In the genomic region with DNA sequence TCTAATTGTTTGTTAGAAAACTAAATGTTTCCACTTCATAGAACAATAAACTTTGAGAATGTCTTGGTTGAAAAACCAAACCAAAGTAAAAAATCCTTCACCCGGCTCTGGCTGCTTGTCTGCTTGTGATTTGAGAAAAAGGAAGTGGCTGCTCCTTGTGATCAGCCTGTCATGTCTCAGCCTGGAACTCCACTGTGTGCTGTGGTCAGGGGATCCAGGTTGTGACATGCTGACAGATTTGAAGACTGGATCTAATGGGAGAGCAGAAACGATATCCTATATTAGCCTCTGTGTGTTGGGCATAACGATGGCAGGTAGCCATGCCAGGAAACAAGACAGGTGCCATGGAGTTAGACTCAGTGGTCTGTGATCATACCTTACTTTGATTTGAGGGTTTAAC, we compare ENCODE assay signal across 14 cellular contexts. TPM values are rescaled to one million over a fixed set of nuclear protein-coding genes. Genes with fewer than 3 reads are reported as not detected.
DNase-seq lines count a peak whose midpoint lies in the region; ATAC-seq and TF ChIP-seq lines count a peak whose summit lies in the region.
"Had no signal": no experiment of that assay in that cellular context is flagged by ENCODE, and none has a peak within 500 bp of the region (broad histone marks: within the 10 kb centered on the region; RNA-seq: fewer than 3 reads in every experiment).

No MANE protein-coding gene starts in this region.

- no peak overlapping the region for H3K27ac ChIP-seq in CD4-positive, alpha-beta T cell (ENCODE audit: low read depth, low read length)
- no peak overlapping the region for H3K27ac ChIP-seq in naive thymus-derived CD4-positive, alpha-beta T cell (ENCODE audit: low read depth, low read length)
- H3K27ac ChIP-seq: HL-60, pancreas, testis had no signal

- intact Hi-C loops in CD4-positive, alpha-beta T cell (cut with DNase I, micrococcal nuclease) = loop anchor here in 1 of 2 experiments (10.0 kb wide), 1 partner anchor 119 kb away; no protein-coding TSS in a partner anchor
- intact Hi-C loops in naive thymus-derived CD4-positive, alpha-beta T cell (cut with micrococcal nuclease) = loop anchor here in 1 of 2 donors (10.0 kb wide), 1 partner anchor 119 kb away; no protein-coding TSS in a partner anchor

- H3K4me3 Mint-ChIP-seq in CD4-positive, alpha-beta T cell = peak overlapping the region; percentile 46
- H3K4me3 Mint-ChIP-seq in activated T-helper 17 cell treated with anti-CD3 and anti-CD28 coated beads, Interleukin-2, amount 50 U/mL, for 72 hours = peak overlapping the region; percentile 31
- H3K4me3 Mint-ChIP-seq in naive thymus-derived CD4-positive, alpha-beta T cell = peak overlapping the region; percentile 20 to 73 (median 50)

- no peaks in the 10 kb centered on the region for H3K9me2 ChIP-seq in Loucy (replicated peaks; ENCODE audit: low read depth, low read length)

- H4K20me1 ChIP-seq in Loucy (ENCODE audit: insufficient read depth, low read length, poor library complexity, severe bottlenecking) = no peaks in the 10 kb centered on the region

- peaks cover 5% of the 10 kb centered on the region; the same call in 1 of the 2 replicates for H3K36me3 ChIP-seq in Loucy (ENCODE audit: insufficient read depth, low read length)
- no peaks in the 10 kb centered on the region for H3K36me3 ChIP-seq in naive thymus-derived CD4-positive, alpha-beta T cell (ENCODE audit: control insufficient read depth in 2 of 3, insufficient read depth in 3 of 3, low read length in 3 of 3)
- H3K36me3 ChIP-seq: pancreas had no signal

- H3K27me3 ChIP-seq in CD4-positive, alpha-beta T cell (ENCODE audit: control insufficient read depth, insufficient read depth, low read length) = no peaks in the 10 kb centered on the region
- no peaks in the 10 kb centered on the region for H3K27me3 ChIP-seq in Loucy (ENCODE audit: insufficient read depth, low read length, poor library complexity, severe bottlenecking)
- H3K27me3 ChIP-seq in naive thymus-derived CD4-positive, alpha-beta T cell (ENCODE audit: control insufficient read depth in 2 of 2, insufficient read depth in 2 of 2, low read length in 2 of 2) = no peaks in the 10 kb centered on the region
- H3K27me3 ChIP-seq: pancreas, testis had no signal

- peaks cover 66% of the 10 kb centered on the region for H3K4me1 ChIP-seq in Loucy (ENCODE audit: insufficient read depth, low read length, poor library complexity, severe bottlenecking)
- H3K4me1 ChIP-seq in naive thymus-derived CD4-positive, alpha-beta T cell (ENCODE audit: control insufficient read depth in 2 of 2, insufficient read depth in 2 of 2, low read length in 2 of 2) = peaks cover 53 to 69% of the 10 kb centered on the region in 2 donors

- DNase-seq in CD4-positive, alpha-beta T cell = no peak
- peak in 1 of 9 donors; percentile 20 for DNase-seq in naive thymus-derived CD4-positive, alpha-beta T cell
- DNase-seq in mucosa of gallbladder (ENCODE audit: low spot score) = no peak
- DNase-seq in NCI-H226 = no peak
- DNase-seq: activated CD4-positive, CD25-positive, alpha-beta regulatory T cell; activated gamma-delta T cell; NCI-H1694; pancreas; testis had no signal

- H3K79me2 ChIP-seq in Loucy (ENCODE audit: insufficient read depth, low read length) = peaks cover 84% of the 10 kb centered on the region

- H3K4me1 Mint-ChIP-seq in CD4-positive, alpha-beta T cell (ENCODE audit: low read depth) = peaks cover 74% of the 10 kb centered on the region
- H3K4me1 Mint-ChIP-seq in activated T-helper 17 cell treated with anti-CD3 and anti-CD28 coated beads, Interleukin-2, amount 50 U/mL, for 72 hours = peaks cover 44% of the 10 kb centered on the region
- H3K4me1 Mint-ChIP-seq in naive thymus-derived CD4-positive, alpha-beta T cell = peaks cover 55 to 85% (median 78%) of the 10 kb centered on the region in 7 donors

- no peak for ATAC-seq in CD4-positive, alpha-beta T cell (ENCODE audit: poor library complexity)
- ATAC-seq in activated T-helper 17 cell treated with anti-CD3 and anti-CD28 coated beads, Interleukin-2, amount 50 U/mL, for 72 hours (replicated peaks) = no peak
- no peak for ATAC-seq in naive thymus-derived CD4-positive, alpha-beta T cell
- ATAC-seq in GM18870 (IDR thresholded peaks at IDR 0.05; ENCODE audit: unreplicated experiment) = no peak
- ATAC-seq in GM18858 (IDR thresholded peaks at IDR 0.05; ENCODE audit: unreplicated experiment) = no peak

- no peaks in the 10 kb centered on the region for H3K9me3 ChIP-seq in CD4-positive, alpha-beta T cell (ENCODE audit: control insufficient read depth, low read length)
- no peaks in the 10 kb centered on the region for H3K9me3 ChIP-seq in Loucy (ENCODE audit: insufficient read depth, low read depth, low read length)
- H3K9me3 ChIP-seq in naive thymus-derived CD4-positive, alpha-beta T cell (ENCODE audit: control insufficient read depth in 2 of 3, low read length in 3 of 3) = no peaks in the 10 kb centered on the region
- H3K9me3 ChIP-seq: pancreas, testis had no signal

- H3K4me2 ChIP-seq in Loucy (ENCODE audit: low read depth, low read length, poor library complexity, severe bottlenecking) = peak overlapping the region; percentile 97

- H3K9ac ChIP-seq in Loucy (ENCODE audit: low read depth, low read length, poor library complexity, severe bottlenecking) = peak overlapping the region; percentile 92

- no peak overlapping the region for H2AFZ ChIP-seq in Loucy (ENCODE audit: low read length)

- H3K9me3 Mint-ChIP-seq in CD4-positive, alpha-beta T cell = no peaks in the 10 kb centered on the region
- no peaks in the 10 kb centered on the region for H3K9me3 Mint-ChIP-seq in activated T-helper 17 cell treated with anti-CD3 and anti-CD28 coated beads, Interleukin-2, amount 50 U/mL, for 72 hours
- H3K9me3 Mint-ChIP-seq in naive thymus-derived CD4-positive, alpha-beta T cell = no peaks in the 10 kb centered on the region

- H3F3A ChIP-seq in Loucy (ENCODE audit: low read depth) = peaks cover 15% of the 10 kb centered on the region

- H3K27me3 Mint-ChIP-seq in CD4-positive, alpha-beta T cell = no peaks in the 10 kb centered on the region
- no peaks in the 10 kb centered on the region for H3K27me3 Mint-ChIP-seq in activated T-helper 17 cell treated with anti-CD3 and anti-CD28 coated beads, Interleukin-2, amount 50 U/mL, for 72 hours
- no peaks in the 10 kb centered on the region for H3K27me3 Mint-ChIP-seq in naive thymus-derived CD4-positive, alpha-beta T cell

- peak overlapping the region; percentile 75 for H3K4me3 ChIP-seq in Loucy (ENCODE audit: low read length, poor library complexity, severe bottlenecking)
- H3K4me3 ChIP-seq in naive thymus-derived CD4-positive, alpha-beta T cell (ENCODE audit: low read length) = no peak overlapping the region
- H3K4me3 ChIP-seq: pancreas, testis had no signal

- CTCF ChIA-PET in CD4-positive, alpha-beta T cell (lab: Charles Lee) = interaction anchor here (0.5 kb wide), 1 partner anchor 24 kb away, joined by 3 read pairs; no protein-coding TSS in a partner anchor
- CTCF ChIA-PET in naive thymus-derived CD4-positive, alpha-beta T cell (lab: Charles Lee) = interaction anchor here (2.4 kb wide), 1 partner anchor 20 kb away, joined by 12 read pairs; no protein-coding TSS in a partner anchor

- peak overlapping the region; percentile 78 for H3K27ac Mint-ChIP-seq in CD4-positive, alpha-beta T cell
- peak overlapping the region; percentile 28 for H3K27ac Mint-ChIP-seq in activated T-helper 17 cell treated with anti-CD3 and anti-CD28 coated beads, Interleukin-2, amount 50 U/mL, for 72 hours
- H3K27ac Mint-ChIP-seq in naive thymus-derived CD4-positive, alpha-beta T cell = peak overlapping the region; percentile 24 to 92 (median 49)

- TF ChIP-seq CTCF in CD4-positive, alpha-beta T cell (IDR thresholded peaks at IDR 0.05) = no peak
- no peak for TF ChIP-seq CTCF in Loucy (conservative IDR thresholded peaks at IDR 0.05; ENCODE audit: low read length)

- peaks cover 18% of the 10 kb centered on the region for H3K36me3 Mint-ChIP-seq in CD4-positive, alpha-beta T cell (ENCODE audit: low read depth)
- H3K36me3 Mint-ChIP-seq in activated T-helper 17 cell treated with anti-CD3 and anti-CD28 coated beads, Interleukin-2, amount 50 U/mL, for 72 hours (ENCODE audit: low read depth) = peaks cover 11% of the 10 kb centered on the region
- peaks cover 0 to 11% (median 8%) of the 10 kb centered on the region in 5 donors for H3K36me3 Mint-ChIP-seq in naive thymus-derived CD4-positive, alpha-beta T cell

- POLR2A ChIA-PET in CD4-positive, alpha-beta T cell (lab: Charles Lee) = no interaction called here
- POLR2A ChIA-PET in naive thymus-derived CD4-positive, alpha-beta T cell (lab: Charles Lee) = no interaction called here

RNA-seq across cellular contexts. Expression of gene PEX14, which starts 40.9 kb away (rescaled TPM):
- 10 to 100 TPM; 13.3 to 14.8 TPM for total RNA-seq in CD4-positive, alpha-beta T cell
- total RNA-seq in activated T-helper 17 cell treated with anti-CD3 and anti-CD28 coated beads, Interleukin-2, amount 50 U/mL, for 72 hours = 10 to 100 TPM; 18.4 to 21.7 TPM
- 10 to 100 TPM; 20.9 to 27.8 (median 22.0) TPM for total RNA-seq in naive thymus-derived CD4-positive, alpha-beta T cell
- polyA plus RNA-seq in naive thymus-derived CD4-positive, alpha-beta T cell = 1 to 10 TPM; 3.6 to 6.8 TPM
- total RNA-seq in mucosa of gallbladder = 25.6 TPM

RNA-seq across cellular contexts. Expression of gene DFFA, which starts 43.3 kb away (rescaled TPM):
- total RNA-seq in CD4-positive, alpha-beta T cell = 1 to 10 TPM; 7.4 to 9.1 TPM
- 10 to 100 TPM; 27.4 to 54.5 TPM for total RNA-seq in activated T-helper 17 cell treated with anti-CD3 and anti-CD28 coated beads, Interleukin-2, amount 50 U/mL, for 72 hours
- 10 to 100 TPM; 13.5 to 36.0 (median 23.4) TPM for total RNA-seq in naive thymus-derived CD4-positive, alpha-beta T cell
- 10 to 100 TPM; 16.5 to 36.7 TPM for polyA plus RNA-seq in naive thymus-derived CD4-positive, alpha-beta T cell
- 39.0 TPM for total RNA-seq in mucosa of gallbladder

Comparison
In these comparisons a context has a peak if more than half of its experiments do, and no peak if none do; other contexts are left out.
1. H3K27ac Mint-ChIP-seq: peak in every context shown above with its lines; median percentile 78 in CD4-positive, alpha-beta T cell; 49 in naive thymus-derived CD4-positive, alpha-beta T cell; 28 in activated T-helper 17 cell treated with anti-CD3 and anti-CD28 coated beads, Interleukin-2, amount 50 U/mL, for 72 hours.